In genomic region chr22:37267128-37267587, GRCh38 we compare ENCODE assay signal across 8 cellular contexts. TPM values are rescaled to one million over a fixed set of nuclear protein-coding genes. Genes with fewer than 3 reads are reported as not detected.
DNase-seq lines count a peak whose midpoint lies in the region; ATAC-seq and TF ChIP-seq lines count a peak whose summit lies in the region.

No MANE protein-coding gene starts in this region.

- peak overlapping the region; percentile 83 to 98 (median 95) for H3K27ac Mint-ChIP-seq in CD4-positive, alpha-beta memory T cell
- H3K27ac Mint-ChIP-seq in activated CD4-positive, alpha-beta memory T cell treated with anti-CD3 and anti-CD28 coated beads, Interleukin-2, amount 10 ng/mL, durations not matched to agents 7 days and 5 days = peak overlapping the region; percentile 81
- H3K27ac Mint-ChIP-seq in natural killer cell treated with Interleukin-12 subunit alpha and Interleukin-12 subunit beta and Interleukin-15 and Interleukin-18, amount 100 ng/mL, for 72 hours = peak overlapping the region; percentile 83 to 90

- POLR2A ChIA-PET in CD4-positive, alpha-beta memory T cell (lab: Charles Lee; ENCODE audit: partially characterized antibody) = interaction anchor here (0.8 to 10.7 kb wide), 11 partner anchors 15 to 46 kb away, joined by 3 to 111 read pairs (median 5); partner anchors contain the start of genes CYTH4 and RAC2
- POLR2A ChIA-PET in activated CD4-positive, alpha-beta memory T cell treated with anti-CD3 and anti-CD28 coated beads, Interleukin-2, amount 10 ng/mL, durations not matched to agents 7 days and 5 days (lab: Charles Lee) = interaction anchor here (0.8 to 2.1 kb wide), 13 partner anchors 12 to 190 kb away, joined by 3 to 12 read pairs (median 5); partner anchors contain the start of gene CYTH4

- no peaks in the 10 kb centered on the region for H3K36me3 ChIP-seq in CD4-positive, alpha-beta memory T cell (ENCODE audit: insufficient read depth, low read length)
- H3K36me3 ChIP-seq in Loucy (ENCODE audit: insufficient read depth, low read length) (no peaks in the 10 kb centered on the region), endocrine pancreas (ENCODE audit: control insufficient read depth, insufficient read depth, low read length) (no peaks in the 10 kb centered on the region), subcutaneous abdominal adipose tissue (ENCODE audit: control insufficient read depth in 5 of 5, insufficient read depth in 5 of 5, low read length in 5 of 5) (no peaks in the 10 kb centered on the region), prostate gland (no peaks in the 10 kb centered on the region)

- H3K9me3 ChIP-seq in CD4-positive, alpha-beta memory T cell (ENCODE audit: control insufficient read depth in 1 of 2, low read length in 2 of 2) = peaks cover 0 to 11% of the 10 kb centered on the region in 2 donors
- H3K9me3 ChIP-seq in Loucy (ENCODE audit: insufficient read depth, low read depth, low read length) (peaks cover 9% of the 10 kb centered on the region; the same call in 1 of the 2 replicates), endocrine pancreas (ENCODE audit: control insufficient read depth, low read length) (peaks cover 3% of the 10 kb centered on the region), subcutaneous abdominal adipose tissue (ENCODE audit: control insufficient read depth in 5 of 5, low read length in 5 of 5) (peaks cover 8 to 17% (median 15%) of the 10 kb centered on the region in 5 donors), prostate gland (no peaks in the 10 kb centered on the region)

- H4K20me1 ChIP-seq in Loucy (ENCODE audit: insufficient read depth, low read length, poor library complexity, severe bottlenecking) = no peaks in the 10 kb centered on the region

- DNase-seq in CD4-positive, alpha-beta memory T cell = peak; percentile 65 to 76 (median 72)
- DNase-seq in activated CD4-positive, alpha-beta memory T cell treated with anti-CD3 and anti-CD28 coated beads, Interleukin-2, amount 10 ng/mL, durations not matched to agents 7 days and 5 days = peak; percentile 80
- DNase-seq in natural killer cell treated with Interleukin-12 subunit alpha and Interleukin-12 subunit beta and Interleukin-15 and Interleukin-18, amount 100 ng/mL, for 72 hours (ENCODE audit: low spot score) = no peak
- no peak for DNase-seq in prostate gland (ENCODE audit: low spot score)

- CTCF ChIA-PET in CD4-positive, alpha-beta memory T cell (lab: Charles Lee; ENCODE audit: partially characterized antibody) = interaction anchor here (0.8 to 10.9 kb wide), 17 partner anchors 9 to 300 kb away, joined by 3 to 491 read pairs (median 7); partner anchors contain the start of genes CYTH4, MFNG and RAC2
- CTCF ChIA-PET in activated CD4-positive, alpha-beta memory T cell treated with anti-CD3 and anti-CD28 coated beads, Interleukin-2, amount 10 ng/mL, durations not matched to agents 7 days and 5 days (lab: Charles Lee) = interaction anchor here (0.8 to 2.3 kb wide), 14 partner anchors 8 to 295 kb away, joined by 3 to 24 read pairs (median 4); partner anchors contain the start of genes CYTH4 and RAC2

- H3K36me3 Mint-ChIP-seq in CD4-positive, alpha-beta memory T cell = peaks cover 0 to 3% of the 10 kb centered on the region in 2 donors
- H3K36me3 Mint-ChIP-seq in activated CD4-positive, alpha-beta memory T cell treated with anti-CD3 and anti-CD28 coated beads, Interleukin-2, amount 10 ng/mL, durations not matched to agents 7 days and 5 days (ENCODE audit: low read depth) = peaks cover 4% of the 10 kb centered on the region
- no peaks in the 10 kb centered on the region for H3K36me3 Mint-ChIP-seq in natural killer cell treated with Interleukin-12 subunit alpha and Interleukin-12 subunit beta and Interleukin-15 and Interleukin-18, amount 100 ng/mL, for 72 hours

- TF ChIP-seq CTCF in Loucy (conservative IDR thresholded peaks at IDR 0.05; ENCODE audit: low read length) (peak; percentile 86), prostate gland (IDR thresholded peaks at IDR 0.05) (peak in 2 of 4 experiments; percentile 44 to 63)

- H3K9me3 Mint-ChIP-seq in CD4-positive, alpha-beta memory T cell = peaks cover 0 to 11% (median under 1%) of the 10 kb centered on the region in 8 donors
- H3K9me3 Mint-ChIP-seq in activated CD4-positive, alpha-beta memory T cell treated with anti-CD3 and anti-CD28 coated beads, Interleukin-2, amount 10 ng/mL, durations not matched to agents 7 days and 5 days = peaks cover 9% of the 10 kb centered on the region
- no peaks in the 10 kb centered on the region for H3K9me3 Mint-ChIP-seq in natural killer cell treated with Interleukin-12 subunit alpha and Interleukin-12 subunit beta and Interleukin-15 and Interleukin-18, amount 100 ng/mL, for 72 hours

- H3K4me3 Mint-ChIP-seq in CD4-positive, alpha-beta memory T cell = peak overlapping the region; percentile 83 to 93 (median 89)
- H3K4me3 Mint-ChIP-seq in activated CD4-positive, alpha-beta memory T cell treated with anti-CD3 and anti-CD28 coated beads, Interleukin-2, amount 10 ng/mL, durations not matched to agents 7 days and 5 days = peak overlapping the region; percentile 67
- peak overlapping the region; percentile 90 for H3K4me3 Mint-ChIP-seq in natural killer cell treated with Interleukin-12 subunit alpha and Interleukin-12 subunit beta and Interleukin-15 and Interleukin-18, amount 100 ng/mL, for 72 hours

- ATAC-seq in GM19467 (IDR thresholded peaks at IDR 0.05; ENCODE audit: unreplicated experiment) = peak; percentile 72
- ATAC-seq in natural killer cell treated with Interleukin-12 subunit alpha and Interleukin-12 subunit beta and Interleukin-15 and Interleukin-18, amount 100 ng/mL, for 72 hours = peak; percentile 90 to 94

- no peak for TF ChIP-seq POLR2A in prostate gland (IDR thresholded peaks at IDR 0.05)

- H3F3A ChIP-seq in Loucy (ENCODE audit: low read depth) = no peaks in the 10 kb centered on the region

- H3K27me3 Mint-ChIP-seq in CD4-positive, alpha-beta memory T cell = no peaks in the 10 kb centered on the region
- H3K27me3 Mint-ChIP-seq in activated CD4-positive, alpha-beta memory T cell treated with anti-CD3 and anti-CD28 coated beads, Interleukin-2, amount 10 ng/mL, durations not matched to agents 7 days and 5 days = peaks cover 10% of the 10 kb centered on the region
- H3K27me3 Mint-ChIP-seq in natural killer cell treated with Interleukin-12 subunit alpha and Interleukin-12 subunit beta and Interleukin-15 and Interleukin-18, amount 100 ng/mL, for 72 hours = no peaks in the 10 kb centered on the region

- H2AFZ ChIP-seq in Loucy (ENCODE audit: low read length) = peak overlapping the region; percentile 57

- H3K27ac ChIP-seq in CD4-positive, alpha-beta memory T cell (ENCODE audit: low read depth, low read length) = peak overlapping the region; percentile 69
- H3K27ac ChIP-seq in subcutaneous abdominal adipose tissue (ENCODE audit: low read depth, low read length) = no peak overlapping the region
- H3K27ac ChIP-seq in prostate gland = no peak overlapping the region

- H3K4me2 ChIP-seq in Loucy (ENCODE audit: low read depth, low read length, poor library complexity, severe bottlenecking) = peak overlapping the region; percentile 53

- H3K79me2 ChIP-seq in Loucy (ENCODE audit: insufficient read depth, low read length) = no peaks in the 10 kb centered on the region

- H3K4me3 ChIP-seq in CD4-positive, alpha-beta memory T cell (ENCODE audit: low read length in 2 of 2) = peak overlapping the region; percentile 69 to 73
- peak overlapping the region; percentile 65 for H3K4me3 ChIP-seq in Loucy (ENCODE audit: low read length, poor library complexity, severe bottlenecking)
- H3K4me3 ChIP-seq in endocrine pancreas (ENCODE audit: control insufficient read depth, insufficient read depth, low read length) = peak overlapping the region; percentile 38
- H3K4me3 ChIP-seq in subcutaneous abdominal adipose tissue (ENCODE audit: low read depth in 1 of 5, low read length in 5 of 5) = peak overlapping the region; percentile 32 to 58 (median 55)
- no peak overlapping the region for H3K4me3 ChIP-seq in prostate gland

- H3K9ac ChIP-seq in Loucy (ENCODE audit: low read depth, low read length, poor library complexity, severe bottlenecking) (peak overlapping the region; percentile 43), endocrine pancreas (ENCODE audit: control insufficient read depth, insufficient read depth, low read length) (peak overlapping the region; percentile 63), subcutaneous abdominal adipose tissue (ENCODE audit: low read length in 5 of 5) (no peak overlapping the region)

- H3K4me1 Mint-ChIP-seq in CD4-positive, alpha-beta memory T cell = peaks cover 22 to 46% (median 32%) of the 10 kb centered on the region in 4 donors
- H3K4me1 Mint-ChIP-seq in activated CD4-positive, alpha-beta memory T cell treated with anti-CD3 and anti-CD28 coated beads, Interleukin-2, amount 10 ng/mL, durations not matched to agents 7 days and 5 days = peaks cover 37% of the 10 kb centered on the region
- H3K4me1 Mint-ChIP-seq in natural killer cell treated with Interleukin-12 subunit alpha and Interleukin-12 subunit beta and Interleukin-15 and Interleukin-18, amount 100 ng/mL, for 72 hours (ENCODE audit: low read depth in 2 of 2) = peaks cover 26 to 55% of the 10 kb centered on the region in 2 donors

- no peaks in the 10 kb centered on the region for H3K27me3 ChIP-seq in CD4-positive, alpha-beta memory T cell (ENCODE audit: insufficient read depth, low read length)
- H3K27me3 ChIP-seq in Loucy (ENCODE audit: insufficient read depth, low read length, poor library complexity, severe bottlenecking) (no peaks in the 10 kb centered on the region), endocrine pancreas (ENCODE audit: control insufficient read depth, insufficient read depth, low read length) (no peaks in the 10 kb centered on the region), subcutaneous abdominal adipose tissue (ENCODE audit: control insufficient read depth in 5 of 5, insufficient read depth in 4 of 5, low read length in 5 of 5) (peaks cover 5 to 17% (median 11%) of the 10 kb centered on the region in 5 donors), prostate gland (replicated peaks; ENCODE audit: insufficient read depth) (no peaks in the 10 kb centered on the region)

- WGBS in prostate gland = 16% methylated on average over 20 of the region's 22 CpGs

- intact Hi-C loops in CD4-positive, alpha-beta memory T cell (cut with micrococcal nuclease) = loop anchor here (1.0 to 2.0 kb wide), 6 partner anchors 15 to 300 kb away; partner anchors contain the start of gene CYTH4
- intact Hi-C loops in prostate gland (cut with DNase I) = no loop called here

- no peaks in the 10 kb centered on the region for H3K9me2 ChIP-seq in Loucy (replicated peaks; ENCODE audit: low read depth, low read length)

- peaks cover 26% of the 10 kb centered on the region for H3K4me1 ChIP-seq in CD4-positive, alpha-beta memory T cell (ENCODE audit: insufficient read depth, low read length)
- peaks cover 41% of the 10 kb centered on the region for H3K4me1 ChIP-seq in Loucy (ENCODE audit: insufficient read depth, low read length, poor library complexity, severe bottlenecking)
- H3K4me1 ChIP-seq in endocrine pancreas (ENCODE audit: control insufficient read depth, insufficient read depth, low read length) = no peaks in the 10 kb centered on the region
- peaks cover 0 to 28% (median 7%) of the 10 kb centered on the region in 5 donors for H3K4me1 ChIP-seq in subcutaneous abdominal adipose tissue (ENCODE audit: control insufficient read depth in 5 of 5, insufficient read depth in 5 of 5, low read length in 5 of 5)
- no peaks in the 10 kb centered on the region for H3K4me1 ChIP-seq in prostate gland (replicated peaks)

RNA-seq across cellular contexts. Expression of gene CYTH4, which starts 15.2 kb away (rescaled TPM):
- total RNA-seq in CD4-positive, alpha-beta memory T cell = 100 to 1,000 TPM; 169 to 177 TPM
- polyA plus RNA-seq in CD4-positive, alpha-beta memory T cell = 10 to 100 TPM; 39.4 to 57.0 TPM
- 100 to 1,000 TPM; 114 to 126 TPM for total RNA-seq in activated CD4-positive, alpha-beta memory T cell treated with anti-CD3 and anti-CD28 coated beads, Interleukin-2, amount 10 ng/mL, durations not matched to agents 7 days and 5 days
- total RNA-seq in natural killer cell treated with Interleukin-12 subunit alpha and Interleukin-12 subunit beta and Interleukin-15 and Interleukin-18, amount 100 ng/mL, for 72 hours = 10 to 100 TPM; 36.0 to 41.1 TPM
- 1 to 10 TPM; 4.7 to 5.5 TPM for total RNA-seq in prostate gland

RNA-seq across cellular contexts. Expression of gene RAC2, which starts 23.1 kb away (rescaled TPM):
- 100 to 1,000 TPM; 304 to 318 TPM for total RNA-seq in CD4-positive, alpha-beta memory T cell
- 100 to 1,000 TPM; 724 to 917 TPM for polyA plus RNA-seq in CD4-positive, alpha-beta memory T cell
- total RNA-seq in activated CD4-positive, alpha-beta memory T cell treated with anti-CD3 and anti-CD28 coated beads, Interleukin-2, amount 10 ng/mL, durations not matched to agents 7 days and 5 days = 1,000 to 10,000 TPM in 1 of 2 experiments, 100 to 1,000 TPM in 1; 984 to 1,005 TPM
- 1,000 to 10,000 TPM in 1 of 2 donors, 100 to 1,000 TPM in 1; 666 to 1,078 TPM for total RNA-seq in natural killer cell treated with Interleukin-12 subunit alpha and Interleukin-12 subunit beta and Interleukin-15 and Interleukin-18, amount 100 ng/mL, for 72 hours
- total RNA-seq in prostate gland = 10 to 100 TPM in 1 of 2 donors, 1 to 10 TPM in 1; 9.7 to 14.4 TPM

RNA-seq across cellular contexts. Expression of gene SSTR3, which starts 54.9 kb away (rescaled TPM):
- total RNA-seq in CD4-positive, alpha-beta memory T cell = 1 to 10 TPM; 8.2 to 9.3 TPM
- polyA plus RNA-seq in CD4-positive, alpha-beta memory T cell = 1 to 10 TPM in 1 of 2 donors, under 1 TPM in 1; 0.50 to 1.4 TPM
- total RNA-seq in activated CD4-positive, alpha-beta memory T cell treated with anti-CD3 and anti-CD28 coated beads, Interleukin-2, amount 10 ng/mL, durations not matched to agents 7 days and 5 days = 1 to 10 TPM; 3.4 to 3.9 TPM
- total RNA-seq in natural killer cell treated with Interleukin-12 subunit alpha and Interleukin-12 subunit beta and Interleukin-15 and Interleukin-18, amount 100 ng/mL, for 72 hours = under 1 TPM; 0.11 to 0.29 TPM
- 10 to 100 TPM in 1 of 2 donors, not detected in 1; 46.4 TPM for total RNA-seq in prostate gland

Comparison
In these comparisons a context has a peak if more than half of its experiments do, and no peak if none do; other contexts are left out.
1. DNase-seq: peak in CD4-positive, alpha-beta memory T cell (5 of 5) and activated CD4-positive, alpha-beta memory T cell treated with anti-CD3 and anti-CD28 coated beads, Interleukin-2, amount 10 ng/mL, durations not matched to agents 7 days and 5 days (single experiment); none in natural killer cell treated with Interleukin-12 subunit alpha and Interleukin-12 subunit beta and Interleukin-15 and Interleukin-18, amount 100 ng/mL, for 72 hours (single experiment) and prostate gland (single experiment).
2. H3K4me3 ChIP-seq: peak in CD4-positive, alpha-beta memory T cell (2 of 2), Loucy (single experiment), endocrine pancreas (single experiment) and subcutaneous abdominal adipose tissue (5 of 5); none in prostate gland (0 of 2).
3. H3K9ac ChIP-seq: peak in Loucy (single experiment) and endocrine pancreas (single experiment); none in subcutaneous abdominal adipose tissue (0 of 5).
4. RNA of gene CYTH4, which starts 15.2 kb away (total RNA-seq): 169 to 177 TPM in CD4-positive, alpha-beta memory T cell, 114 to 126 TPM in activated CD4-positive, alpha-beta memory T cell treated with anti-CD3 and anti-CD28 coated beads, Interleukin-2, amount 10 ng/mL, durations not matched to agents 7 days and 5 days and 36.0 to 41.1 TPM in natural killer cell treated with Interleukin-12 subunit alpha and Interleukin-12 subunit beta and Interleukin-15 and Interleukin-18, amount 100 ng/mL, for 72 hours; 4.7 to 5.5 TPM in prostate gland; every median in the first group is over 4 times any median in the second.
5. RNA of gene RAC2, which starts 23.1 kb away (total RNA-seq): 666 to 1,078 TPM in natural killer cell treated with Interleukin-12 subunit alpha and Interleukin-12 subunit beta and Interleukin-15 and Interleukin-18, amount 100 ng/mL, for 72 hours, 984 to 1,005 TPM in activated CD4-positive, alpha-beta memory T cell treated with anti-CD3 and anti-CD28 coated beads, Interleukin-2, amount 10 ng/mL, durations not matched to agents 7 days and 5 days and 304 to 318 TPM in CD4-positive, alpha-beta memory T cell; 9.7 to 14.4 TPM in prostate gland; every median in the first group is over 10 times any median in the second.
6. Peak in every context shown above with its lines, with median percentiles within 50 percentile points of each other: H3K27ac Mint-ChIP-seq and H3K4me3 Mint-ChIP-seq.